8 cellular contexts compared by ENCODE assay signal in genomic region chr12:79933580-79934264, GRCh38. TPM values are rescaled to one million over a fixed set of nuclear protein-coding genes. Genes with fewer than 3 reads are reported as not detected.
A peak's percentile ranks its signal among the peaks of the same experiment; 100 is the strongest.
DNase-seq lines count a peak whose midpoint lies in the region; ATAC-seq lines count a peak whose summit lies in the region.

No MANE protein-coding gene starts in this region.

- H3K79me2 ChIP-seq in trophoblast cell (ENCODE audit: control insufficient read depth, insufficient read depth, low read length, poor library complexity): peaks cover 7% of the 10 kb centered on the region

- H2AK5ac ChIP-seq in trophoblast cell (ENCODE audit: low read length): no peak overlapping the region

- H2BK12ac ChIP-seq in trophoblast cell (ENCODE audit: low read length): no peak overlapping the region

- peak overlapping the region; percentile 92 for H3K4me2 ChIP-seq in trophoblast cell (ENCODE audit: low read length)

- no peaks in the 10 kb centered on the region for H3K27me3 ChIP-seq in trophoblast cell (ENCODE audit: insufficient read depth, low read length)

- peak; percentile 15 for ATAC-seq in GM18870 (IDR thresholded peaks at IDR 0.05; ENCODE audit: unreplicated experiment)
- ATAC-seq in GM21390 (IDR thresholded peaks at IDR 0.05; ENCODE audit: unreplicated experiment): no peak

- in situ Hi-C loops in ACHN (cut with HindIII; ENCODE audit: low pct_ligation_motif_present, low pct_unique_long_range_greater_than_20kb, low sequenced_read_pairs): no loop called here

- no peak overlapping the region for H4K12ac ChIP-seq in trophoblast cell (ENCODE audit: low read depth, low read length)

- H4K8ac ChIP-seq in trophoblast cell (ENCODE audit: low read depth, low read length): no peak overlapping the region

- H2AFZ ChIP-seq in trophoblast cell (ENCODE audit: insufficient read depth, low read length, poor library complexity): no peak overlapping the region

- H3K9ac ChIP-seq in trophoblast cell (ENCODE audit: low read length): peak overlapping the region; percentile 100

- peak overlapping the region; percentile 97 for H3K27ac ChIP-seq in trophoblast cell (ENCODE audit: low read depth, low read length)

- H3K79me1 ChIP-seq in trophoblast cell (ENCODE audit: low read length): peaks cover 12% of the 10 kb centered on the region

- H3K14ac ChIP-seq in trophoblast cell (ENCODE audit: low read length): no peak overlapping the region

- no peaks in the 10 kb centered on the region for H3K4me1 ChIP-seq in trophoblast cell (ENCODE audit: control insufficient read depth in 1 of 2, insufficient read depth in 2 of 2, low read length in 2 of 2)

- peak overlapping the region; percentile 91 for H3K4me3 ChIP-seq in Jurkat, Clone E6-1 (ENCODE audit: low read length)
- peak overlapping the region; percentile 100 for H3K4me3 ChIP-seq in trophoblast cell (ENCODE audit: low read depth, low read length)

- H3K36me3 ChIP-seq in trophoblast cell (ENCODE audit: control insufficient read depth in 1 of 2, insufficient read depth in 2 of 2, low read length in 2 of 2): no peaks in the 10 kb centered on the region

- no peak overlapping the region for H3K23ac ChIP-seq in trophoblast cell (ENCODE audit: low read length)

- no peak overlapping the region for H3K4ac ChIP-seq in trophoblast cell (ENCODE audit: low read depth, low read length)

- H2BK5ac ChIP-seq in trophoblast cell (ENCODE audit: low read depth, low read length, poor library complexity): no peak overlapping the region

- no peaks in the 10 kb centered on the region for H3K9me3 ChIP-seq in trophoblast cell (ENCODE audit: insufficient read depth, low read depth, low read length)

- peak overlapping the region; percentile 92 for H4K91ac ChIP-seq in trophoblast cell (ENCODE audit: low read depth, low read length)

- DNase-seq in ACHN: peak; percentile 36
- no peak for DNase-seq in Jurkat, Clone E6-1 (ENCODE audit: low read depth, low spot score)
- DNase-seq in activated T-cell treated with anti-CD3 and anti-CD28 coated beads, Interleukin-2, amount 50 U/mL, for 48 hours: peak; percentile 25 to 36
- DNase-seq in globus pallidus (ENCODE audit: low spot score): peak; percentile 26
- DNase-seq in trophoblast cell: peak in 1 of 2 donors; percentile 8
- DNase-seq in NCI-H226: no peak

- no peak overlapping the region for H3K18ac ChIP-seq in trophoblast cell (ENCODE audit: low read length)

- no CpG with 5 or more reads among the region's 14 CpGs for WGBS in trophoblast cell (ENCODE audit: extremely low coverage, insufficient coverage, insufficient read length)

- no peak overlapping the region for H2BK120ac ChIP-seq in trophoblast cell (ENCODE audit: insufficient read depth, low read length, poor library complexity)

RNA-seq across cellular contexts. Expression of gene PPP1R12A, which starts 1.2 kb away (rescaled TPM):
- 55.6 TPM for polyA plus RNA-seq in Jurkat, Clone E6-1 (2012; ENCODE audit: insufficient read depth, insufficient read length)
- polyA plus RNA-seq in trophoblast cell (2013): 142 and 152 TPM in 2 replicates

Comparison
In these comparisons a context has a peak if more than half of its experiments do, and no peak if none do; other contexts are left out.
1. DNase-seq: peak in ACHN (single experiment), activated T-cell treated with anti-CD3 and anti-CD28 coated beads, Interleukin-2, amount 50 U/mL, for 48 hours (2 of 2) and globus pallidus (single experiment); none in Jurkat, Clone E6-1 (single experiment) and NCI-H226 (single experiment).